ENCODE assay signal across 3 cellular contexts in genomic region chr19:50286443-50286842, GRCh38.
"Had no signal": no experiment of that assay in that cellular context is flagged by ENCODE, and none has a peak within 500 bp of the region (broad histone marks: within the 10 kb centered on the region; RNA-seq: fewer than 3 reads in every experiment).

No MANE protein-coding gene starts in this region.

- DNase-seq: GDM1, GF-D8 had no signal

- H3K4me3 ChIP-seq: GM12878 had no signal

- ATAC-seq: GM12878 had no signal
